In the genomic region with DNA sequence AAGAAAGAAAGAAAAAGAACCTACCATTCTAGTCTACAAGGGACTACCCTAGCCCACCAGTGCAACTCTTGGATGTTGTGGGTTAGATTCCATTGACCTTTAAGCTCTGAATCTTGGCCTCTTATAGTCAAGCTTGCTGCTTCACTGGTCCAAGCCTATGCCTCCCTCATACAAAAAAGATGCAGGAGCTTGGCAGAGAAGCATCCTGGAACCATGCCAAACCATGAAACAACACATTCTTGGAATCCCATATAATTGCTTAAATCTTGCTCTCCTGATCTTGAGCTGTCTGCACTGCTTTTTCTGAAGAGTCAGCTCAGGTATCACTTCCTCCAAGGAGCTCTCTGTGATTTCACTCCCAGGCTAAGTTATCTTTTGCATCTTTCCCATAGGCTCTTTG, we compare ENCODE assay signal across 26 cellular contexts.
"Had no signal": no experiment of that assay in that cellular context is flagged by ENCODE, and none has a peak within 500 bp of the region (broad histone marks: within the 10 kb centered on the region; RNA-seq: fewer than 3 reads in every experiment).

No MANE protein-coding gene starts in this region.

- H3K4me3 ChIP-seq: ascending aorta, esophagus muscularis mucosa, mucosa of descending colon, vagina had no signal

- DNase-seq: activated CD4-positive, alpha-beta T cell treated with anti-CD3 and anti-CD28 coated beads for 36 hours; activated CD4-positive, CD25-positive, alpha-beta regulatory T cell; activated effector memory CD4-positive, alpha-beta T cell treated with Interleukin-2 at 50 U/mL for 16 hours; activated naive CD4-positive, alpha-beta T cell treated with Interleukin-2 at 50 U/mL for 16 hours; activated T-cell treated with anti-CD3 and anti-CD28 coated beads for 4 hours; activated T-cell treated with anti-CD3 and anti-CD28 coated beads, Interleukin-2, amount 50 U/mL, for 72 hours; central memory CD4-positive, alpha-beta T cell; endodermal cell; foreskin keratinocyte; left cardiac atrium; left ventricle myocardium superior; mucosa of descending colon; posterior cingulate gyrus; right cardiac atrium; stimulated activated CD4-positive, alpha-beta T cell treated with anti-CD3 and anti-CD28 coated beads, Interleukin-2, amount 100 ng/mL, for 48 hours; stimulated activated naive CD8-positive, alpha-beta T cell treated with anti-CD3 and anti-CD28 coated beads, Interleukin-15, Interleukin-2, amounts not matched to agents 100 U/mL and 50 U/mL, for 24 hours; T-helper 1 cell had no signal

- ATAC-seq: activated CD4-positive, alpha-beta T cell treated with anti-CD3 and anti-CD28 coated beads for 36 hours; activated T-cell treated with anti-CD3 and anti-CD28 coated beads, Interleukin-2, amount 50 U/mL, for 72 hours; foreskin keratinocyte; left cardiac atrium; left ventricle myocardium superior; mucosa of descending colon; natural killer cell treated with Interleukin-12 subunit alpha and Interleukin-12 subunit beta and Interleukin-15 and Interleukin-18, amount 100 ng/mL, for 72 hours; right cardiac atrium; stimulated activated naive CD8-positive, alpha-beta T cell treated with anti-CD3 and anti-CD28 coated beads, Interleukin-15, Interleukin-2, amounts not matched to agents 100 U/mL and 50 U/mL, for 24 hours had no signal

- H3K27me3 ChIP-seq: ascending aorta, foreskin keratinocyte, vagina had no signal

- H3K27ac Mint-ChIP-seq: activated CD4-positive, alpha-beta T cell treated with anti-CD3 and anti-CD28 coated beads for 36 hours; activated naive CD8-positive, alpha-beta T cell; activated T-cell treated with anti-CD3 and anti-CD28 coated beads, Interleukin-2, amount 50 U/mL, for 72 hours; dendritic cell treated with granulocyte-macrophage colony-stimulating factor and Interleukin-4, amounts not matched to agents 40 ng/mL and 50 ng/mL, for 4 days; endodermal cell; natural killer cell treated with Interleukin-12 subunit alpha and Interleukin-12 subunit beta and Interleukin-15 and Interleukin-18, amount 100 ng/mL, for 72 hours; T-helper 2 cell treated with Interferon-gamma antibody and Interleukin-4, amounts not matched to agents 5 μg/mL and 100 μg/mL, for 36 hours; type B pancreatic cell had no signal

- H3K9me3 Mint-ChIP-seq: dendritic cell treated with granulocyte-macrophage colony-stimulating factor and Interleukin-4, amounts not matched to agents 40 ng/mL and 50 ng/mL, for 4 days; endodermal cell; T-helper 2 cell treated with Interferon-gamma antibody and Interleukin-4, amounts not matched to agents 5 μg/mL and 100 μg/mL, for 36 hours; type B pancreatic cell had no signal

- H3K27me3 Mint-ChIP-seq: dendritic cell treated with granulocyte-macrophage colony-stimulating factor and Interleukin-4, amounts not matched to agents 40 ng/mL and 50 ng/mL, for 4 days had no signal

- FAIRE-seq: islet of Langerhans had no signal

- H3K4me1 Mint-ChIP-seq: activated CD4-positive, alpha-beta T cell treated with anti-CD3 and anti-CD28 coated beads for 36 hours; endodermal cell had no signal

- H3K9me3 ChIP-seq: ascending aorta, esophagus muscularis mucosa, mucosa of descending colon, vagina had no signal

- H3K36me3 ChIP-seq: ascending aorta, esophagus muscularis mucosa, vagina had no signal

- H3K4me1 ChIP-seq: ascending aorta, esophagus muscularis mucosa, foreskin keratinocyte, vagina had no signal

- H3K4me3 Mint-ChIP-seq: activated CD4-positive, alpha-beta T cell treated with anti-CD3 and anti-CD28 coated beads for 36 hours; activated naive CD8-positive, alpha-beta T cell; activated T-cell treated with anti-CD3 and anti-CD28 coated beads, Interleukin-2, amount 50 U/mL, for 72 hours; dendritic cell treated with granulocyte-macrophage colony-stimulating factor and Interleukin-4, amounts not matched to agents 40 ng/mL and 50 ng/mL, for 4 days; endodermal cell; natural killer cell treated with Interleukin-12 subunit alpha and Interleukin-12 subunit beta and Interleukin-15 and Interleukin-18, amount 100 ng/mL, for 72 hours; T-helper 2 cell treated with Interferon-gamma antibody and Interleukin-4, amounts not matched to agents 5 μg/mL and 100 μg/mL, for 36 hours; type B pancreatic cell had no signal

- H3K27ac ChIP-seq: ascending aorta, esophagus muscularis mucosa, foreskin keratinocyte, vagina had no signal
